In the genomic region with DNA sequence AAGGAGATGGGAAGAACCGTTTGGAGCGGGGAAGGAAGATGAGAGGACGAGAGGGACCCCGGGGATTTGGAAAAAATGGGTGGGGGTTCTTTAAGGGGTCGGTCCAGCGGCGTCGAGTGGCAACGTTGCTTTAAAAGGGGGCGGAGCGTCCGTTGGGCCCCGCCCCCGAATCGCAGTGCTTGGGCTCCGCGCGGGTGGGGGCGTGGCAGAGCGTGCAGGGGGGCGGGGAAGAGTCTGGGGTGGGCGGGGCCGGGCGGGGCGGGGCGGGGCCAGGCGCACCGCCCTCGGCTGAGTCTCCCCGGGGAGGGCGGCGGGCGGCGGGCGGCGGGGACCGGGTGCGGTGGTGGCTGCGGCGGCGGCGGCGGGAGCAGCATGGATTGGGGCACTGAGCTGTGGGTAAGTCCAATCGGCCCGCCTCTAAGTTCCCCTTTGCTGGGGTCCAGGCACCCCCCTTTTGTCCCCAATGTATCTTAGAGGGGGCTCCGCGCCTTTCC, we compare ENCODE assay signal across 8 cellular contexts. TPM values are rescaled to one million over a fixed set of nuclear protein-coding genes. Genes with fewer than 3 reads are reported as not detected.
DNase-seq lines count a peak whose midpoint lies in the region; ATAC-seq, FAIRE-seq and TF ChIP-seq lines count a peak whose summit lies in the region.

A gene with protein sequence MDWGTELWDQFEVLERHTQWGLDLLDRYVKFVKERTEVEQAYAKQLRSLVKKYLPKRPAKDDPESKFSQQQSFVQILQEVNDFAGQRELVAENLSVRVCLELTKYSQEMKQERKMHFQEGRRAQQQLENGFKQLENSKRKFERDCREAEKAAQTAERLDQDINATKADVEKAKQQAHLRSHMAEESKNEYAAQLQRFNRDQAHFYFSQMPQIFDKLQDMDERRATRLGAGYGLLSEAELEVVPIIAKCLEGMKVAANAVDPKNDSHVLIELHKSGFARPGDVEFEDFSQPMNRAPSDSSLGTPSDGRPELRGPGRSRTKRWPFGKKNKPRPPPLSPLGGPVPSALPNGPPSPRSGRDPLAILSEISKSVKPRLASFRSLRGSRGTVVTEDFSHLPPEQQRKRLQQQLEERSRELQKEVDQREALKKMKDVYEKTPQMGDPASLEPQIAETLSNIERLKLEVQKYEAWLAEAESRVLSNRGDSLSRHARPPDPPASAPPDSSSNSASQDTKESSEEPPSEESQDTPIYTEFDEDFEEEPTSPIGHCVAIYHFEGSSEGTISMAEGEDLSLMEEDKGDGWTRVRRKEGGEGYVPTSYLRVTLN (plus strand): TSS at position 291 of the 494 bp plus-strand sequence. CDS start 82 bp downstream, at position 373.

- no peaks in the 10 kb centered on the region for H3K27me3 Mint-ChIP-seq in activated CD4-positive, alpha-beta T cell treated with anti-CD3 and anti-CD28 coated beads, Interleukin-2, amount 10 ng/mL, durations not matched to agents 24 days and 14 days

- H3K9me3 Mint-ChIP-seq in activated CD4-positive, alpha-beta T cell treated with anti-CD3 and anti-CD28 coated beads, Interleukin-2, amount 10 ng/mL, durations not matched to agents 24 days and 14 days: no peaks in the 10 kb centered on the region

- H3K27ac ChIP-seq in colonic mucosa: peak within 1 kb of the TSS; percentile 91

- H3K27ac Mint-ChIP-seq in activated CD4-positive, alpha-beta T cell treated with anti-CD3 and anti-CD28 coated beads, Interleukin-2, amount 10 ng/mL, durations not matched to agents 24 days and 14 days: peak within 1 kb of the TSS; percentile 99

- H3K9me3 ChIP-seq in colonic mucosa: no peaks in the 10 kb centered on the region

- H3K36me3 Mint-ChIP-seq in activated CD4-positive, alpha-beta T cell treated with anti-CD3 and anti-CD28 coated beads, Interleukin-2, amount 10 ng/mL, durations not matched to agents 24 days and 14 days (ENCODE audit: low read depth): peaks cover 32% of the 10 kb centered on the region

- H3K27me3 ChIP-seq in colonic mucosa: no peaks in the 10 kb centered on the region

- DNase-seq in GM12891 (ENCODE audit: insufficient read length, low spot score) (peak; percentile 87), NCI-H2227 (lab: John Stamatoyannopoulos, UW; ENCODE audit: unreplicated experiment) (peak; percentile 80), colonic mucosa (peak; percentile 89), kidney tubule cell (ENCODE audit: low spot score) (peak; percentile 80)
- DNase-seq in activated CD4-positive, alpha-beta T cell treated with anti-CD3 and anti-CD28 coated beads, Interleukin-2, amount 10 ng/mL, durations not matched to agents 24 days and 14 days: peak; percentile 95
- DNase-seq in stimulated activated CD4-positive, alpha-beta T cell treated with anti-CD3 and anti-CD28 coated beads, Interleukin-15, amount 100 ng/mL, for 48 hours (ENCODE audit: low read depth in 2 of 2): peak; percentile 52 to 74

- H3K4me3 Mint-ChIP-seq in activated CD4-positive, alpha-beta T cell treated with anti-CD3 and anti-CD28 coated beads, Interleukin-2, amount 10 ng/mL, durations not matched to agents 24 days and 14 days: peak within 1 kb of the TSS; percentile 98

- intact Hi-C loops in activated CD4-positive, alpha-beta T cell treated with anti-CD3 and anti-CD28 coated beads, Interleukin-2, amount 10 ng/mL, durations not matched to agents 24 days and 14 days (cut with micrococcal nuclease): loop anchor here (5.0 kb wide), 3 partner anchors 207 to 1203 kb away; a partner anchor contains a TSS
- intact Hi-C loops in colonic mucosa (cut with DNase I): no loop called here

- H3K4me1 ChIP-seq in colonic mucosa: peaks cover 10% of the 10 kb centered on the region

- FAIRE-seq in GM12891 (lab: Jason Lieb, UNC): peak; percentile 58

- ATAC-seq in HG03432 (IDR thresholded peaks at IDR 0.05; ENCODE audit: unreplicated experiment): no peak
- no peak for ATAC-seq in HG03469 (IDR thresholded peaks at IDR 0.05; ENCODE audit: unreplicated experiment)

- TF ChIP-seq CTCF in colonic mucosa (IDR thresholded peaks at IDR 0.05): no peak

- no peak for TF ChIP-seq POLR2A in GM12891 (IDR thresholded peaks at IDR 0.05; ENCODE audit: low read depth, low read length)

- H3K9ac ChIP-seq in colonic mucosa (ENCODE audit: low read depth in 2 of 2, low read length in 2 of 2): peak within 1 kb of the TSS; percentile 94 to 100

- peaks cover 39% of the 10 kb centered on the region for H3K4me1 Mint-ChIP-seq in activated CD4-positive, alpha-beta T cell treated with anti-CD3 and anti-CD28 coated beads, Interleukin-2, amount 10 ng/mL, durations not matched to agents 24 days and 14 days

- H3K36me3 ChIP-seq in colonic mucosa: no peaks in the 10 kb centered on the region

- peak within 1 kb of the TSS; percentile 80 for H3K4me3 ChIP-seq in colonic mucosa

TF ChIP-seq in GM12891, 5 proteins besides CTCF, POLR2A, EP300 and RAD21:
- TF ChIP-seq POLR2AphosphoS5 (IDR thresholded peaks at IDR 0.05; ENCODE audit: low read depth, low read length) (no peak), SPI1 (IDR thresholded peaks at IDR 0.05; ENCODE audit: low read depth, low read length) (no peak), POU2F2 (IDR thresholded peaks at IDR 0.05; ENCODE audit: low read depth, low read length) (no peak), PAX5 (IDR thresholded peaks at IDR 0.05; ENCODE audit: insufficient read depth, low read length, severe bottlenecking) (no peak), TAF1 (IDR thresholded peaks at IDR 0.05; ENCODE audit: low read depth, low read length) (no peak)

RNA-seq across cellular contexts. Expression of the gene that starts here (rescaled TPM):
- polyA plus RNA-seq in GM12891 (2012; ENCODE audit: low read depth, missing spikeins): 44.5 TPM
- 66.3 and 67.7 TPM in 2 replicates for total RNA-seq in activated CD4-positive, alpha-beta T cell treated with anti-CD3 and anti-CD28 coated beads, Interleukin-2, amount 10 ng/mL, durations not matched to agents 24 days and 14 days
- total RNA-seq in colonic mucosa: 10 to 100 TPM; 67.7 to 78.2 TPM
